8 cellular contexts compared by ENCODE assay signal in genomic region chr14:91173221-91173670, GRCh38. TPM values are rescaled to one million over a fixed set of nuclear protein-coding genes. Genes with fewer than 3 reads are reported as not detected.
DNase-seq lines count a peak whose midpoint lies in the region; ATAC-seq, FAIRE-seq and TF ChIP-seq lines count a peak whose summit lies in the region.

No MANE protein-coding gene starts in this region.

- H3K4me3 ChIP-seq in mammary epithelial cell (replicated peaks in 1 of 3; ENCODE audit: insufficient read depth in 1 of 3, low read depth in 2 of 3, low read length in 3 of 3), result no peak overlapping the region

- H2AFZ ChIP-seq in mammary epithelial cell (ENCODE audit: low read depth, low read length), result no peak overlapping the region

- H4K20me1 ChIP-seq in mammary epithelial cell (ENCODE audit: insufficient read depth, low read length), result no peaks in the 10 kb centered on the region

- peak; percentile 92 for FAIRE-seq in GM12891 (lab: Jason Lieb, UNC)

- peak; percentile 92 for TF ChIP-seq CTCF in 22Rv1 (IDR thresholded peaks at IDR 0.05)
- peak; percentile 84 to 91 for TF ChIP-seq CTCF in mammary epithelial cell (conservative IDR thresholded peaks at IDR 0.05 in 1 of 2, IDR thresholded peaks at IDR 0.05 in 1 of 2; ENCODE audit: extremely low read depth in 1 of 2, insufficient read depth in 1 of 2, low read depth in 1 of 2, low read length in 2 of 2)

- H3K9ac ChIP-seq in mammary epithelial cell (ENCODE audit: insufficient read depth, low read length), result no peak overlapping the region

- no TSS peak for BruUV-seq in mammary epithelial cell (replicated peaks; lab: Mats Ljungman, UMichigan)

- no peak for TF ChIP-seq POLR2A in GM12891 (IDR thresholded peaks at IDR 0.05; ENCODE audit: low read depth, low read length)

- H3K36me3 ChIP-seq in mammary epithelial cell (ENCODE audit: insufficient read depth, low read length), result peaks cover 7% of the 10 kb centered on the region

- H3K27ac ChIP-seq in 22Rv1, result no peak overlapping the region
- no peak overlapping the region for H3K27ac ChIP-seq in mammary epithelial cell (ENCODE audit: insufficient read depth, low read depth, low read length)

- CTCF ChIA-PET in mammary epithelial cell (lab: Charles Lee; ENCODE audit: low non-redundant PET), result interaction anchor here (0.6 to 1.1 kb wide), 13 partner anchors 31 to 519 kb away, joined by 3 to 18 read pairs (median 6); partner anchors contain the start of gene RPS6KA5

- no peaks in the 10 kb centered on the region for H3K79me2 ChIP-seq in mammary epithelial cell (ENCODE audit: insufficient read depth, low read length)

- 15% methylated on average over 7 of the region's 10 CpGs for WGBS in mammary epithelial cell (ENCODE audit: low coverage, missing lambda C conversion rate)

- no peak overlapping the region for H3K4me2 ChIP-seq in mammary epithelial cell (ENCODE audit: insufficient read depth, low read depth, low read length)

- no peaks in the 10 kb centered on the region for H3K4me1 ChIP-seq in mammary epithelial cell (ENCODE audit: insufficient read depth, low read length)

- intact Hi-C loops in mammary epithelial cell (cut with micrococcal nuclease), result loop anchor here (1.0 kb wide), 2 partner anchors 33 to 270 kb away; no protein-coding TSS in a partner anchor

- in situ Hi-C loops in mammary epithelial cell (cut with MboI; ENCODE audit: low sequenced_read_pairs in 2 of 2), result loop anchor here in 1 of 2 donors (5.0 kb wide), 1 partner anchor 271 kb away; no protein-coding TSS in a partner anchor

- ATAC-seq in GM21367 (IDR thresholded peaks at IDR 0.05; ENCODE audit: unreplicated experiment), result no peak

- dilution Hi-C loops in mammary epithelial cell (cut with HindIII; ENCODE audit: low sequenced_read_pairs), result loop anchor here (25.0 kb wide), 1 partner anchor 114 kb away; no protein-coding TSS in a partner anchor

- DNase-seq in GM12891 (ENCODE audit: insufficient read length, low spot score), result peak; percentile 60
- DNase-seq in NCI-H2029 treated with DMSO at 0.1 percent for 48 hours (lab: John Stamatoyannopoulos, UW), result peak; percentile 4
- peak; percentile 47 to 63 (median 60) for DNase-seq in activated CD4-positive, CD25-positive, alpha-beta regulatory T cell (lab: John Stamatoyannopoulos, UW)
- peak; percentile 52 for DNase-seq in mammary epithelial cell
- DNase-seq in iris pigment epithelial cell (ENCODE audit: low read depth), result peak; percentile 77
- peak; percentile 54 to 65 for DNase-seq in stimulated activated CD4-positive, alpha-beta T cell treated with anti-CD3 and anti-CD28 coated beads, Interleukin-15, amount 100 ng/mL, for 1 hour (ENCODE audit: low read depth in 1 of 2, low spot score in 1 of 2)

- no peaks in the 10 kb centered on the region for H3K27me3 ChIP-seq in mammary epithelial cell (ENCODE audit: insufficient read depth, low read length)

- no peaks in the 10 kb centered on the region for H3K9me3 ChIP-seq in mammary epithelial cell (replicated peaks; ENCODE audit: insufficient read depth, low read length)

TF ChIP-seq in GM12891, 5 proteins besides CTCF, POLR2A, EP300 and RAD21:
- TF ChIP-seq TAF1 (IDR thresholded peaks at IDR 0.05; ENCODE audit: low read depth, low read length) (no peak), PAX5 (IDR thresholded peaks at IDR 0.05; ENCODE audit: insufficient read depth, low read length, severe bottlenecking) (no peak), SPI1 (IDR thresholded peaks at IDR 0.05; ENCODE audit: low read depth, low read length) (no peak), POLR2AphosphoS5 (IDR thresholded peaks at IDR 0.05; ENCODE audit: low read depth, low read length) (no peak), POU2F2 (IDR thresholded peaks at IDR 0.05; ENCODE audit: low read depth, low read length) (no peak)

RNA-seq across cellular contexts. Expression of gene DGLUCY, which starts 59.4 kb away (rescaled TPM):
- 26.9 TPM for polyA plus RNA-seq in GM12891 (2012; ENCODE audit: low read depth, missing spikeins)
- 10 to 100 TPM; 38.0 to 41.1 TPM for total RNA-seq in mammary epithelial cell
- 17.9 TPM for polyA plus RNA-seq in mammary epithelial cell
- polyA minus RNA-seq in mammary epithelial cell, result 33.6 TPM

Comparison
In these comparisons a context has a peak if more than half of its experiments do, and no peak if none do; other contexts are left out.
1. DNase-seq: peak in every context shown above with its lines; median percentile 77 in iris pigment epithelial cell; 60 in GM12891; 60 in activated CD4-positive, CD25-positive, alpha-beta regulatory T cell; 60 in stimulated activated CD4-positive, alpha-beta T cell treated with anti-CD3 and anti-CD28 coated beads, Interleukin-15, amount 100 ng/mL, for 1 hour; 52 in mammary epithelial cell; 4 in NCI-H2029 treated with DMSO at 0.1 percent for 48 hours.